ENCODE assay signal across 8 cellular contexts in the genomic region with DNA sequence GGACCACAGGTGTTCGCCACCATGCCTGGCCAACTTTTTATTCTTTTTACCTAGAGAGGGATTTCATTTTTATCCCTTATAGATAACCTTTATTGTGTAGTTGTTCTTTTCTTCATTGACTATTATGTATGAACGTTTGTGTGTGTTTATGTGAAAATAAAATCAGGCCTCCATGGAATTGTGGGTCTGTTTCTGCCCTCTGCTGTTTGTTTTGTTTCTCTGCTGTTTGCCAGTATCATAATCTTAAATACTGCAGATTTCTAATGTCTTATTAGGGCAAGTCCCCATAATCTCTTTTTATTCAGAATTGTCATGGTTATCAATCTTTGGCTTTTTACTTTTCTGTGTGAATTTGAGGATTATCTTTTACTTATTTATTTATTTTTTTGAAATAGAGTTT. TPM values are rescaled to one million over a fixed set of nuclear protein-coding genes. Genes with fewer than 3 reads are reported as not detected.
DNase-seq lines count a peak whose midpoint lies in the region; ATAC-seq, FAIRE-seq and TF ChIP-seq lines count a peak whose summit lies in the region.
"Not testable (repeated sequence)": the region's sequence is repeated elsewhere in the genome, so short reads cannot be mapped to it uniquely, and the experiment has no call there.

No MANE protein-coding gene starts in this region.

- POLR2A ChIA-PET in A673 (lab: Charles Lee; ENCODE audit: low non-redundant PET); IMR-90 (lab: Charles Lee; ENCODE audit: unreplicated experiment); OCI-LY7 (lab: Charles Lee); GM12878 (lab: Charles Lee): not testable (repeated sequence)

- H3K23ac ChIP-seq in IMR-90 (ENCODE audit: low read depth, low read length) = not testable (repeated sequence)

- FAIRE-seq in G401.6 (lab: Jason Lieb, UNC) (peak; percentile 93), frontal cortex (lab: Jason Lieb, UNC) (peak; percentile 26)
- not testable (repeated sequence) for FAIRE-seq in GM12878 (lab: Jason Lieb, UNC)

- in situ Hi-C loops in IMR-90 (cut with MboI; ENCODE audit: low sequenced_read_pairs); GM12878 (cut with MboI): not testable (repeated sequence)

- not testable (repeated sequence) for H3K14ac ChIP-seq in IMR-90 (replicated peaks; ENCODE audit: low read depth, low read length)

- H3K4me3 ChIP-seq in A673 (ENCODE audit: low read depth, low read length, poor library complexity, severe bottlenecking); IMR-90 (ENCODE audit: insufficient read depth, low read depth, low read length); OCI-LY7 (ENCODE audit: low read depth, low read length, poor library complexity, severe bottlenecking); GM12878; epithelial cell of proximal tubule (ENCODE audit: low read depth, low read length); osteoblast (ENCODE audit: insufficient read depth, low read length): not testable (repeated sequence)

- H3K56ac ChIP-seq in IMR-90 (ENCODE audit: extremely low read depth, insufficient read depth, low read length) = not testable (repeated sequence)

- H3K4ac ChIP-seq in IMR-90 (ENCODE audit: low read depth, low read length) = not testable (repeated sequence)

- not testable (repeated sequence) for H3K4me2 ChIP-seq in IMR-90 (ENCODE audit: low read depth, low read length); OCI-LY7 (ENCODE audit: low read length); GM12878 (ENCODE audit: control insufficient read depth, insufficient read depth); osteoblast (ENCODE audit: insufficient read depth, low read length)

- H2BK20ac ChIP-seq in IMR-90 (ENCODE audit: low read depth, low read length) = not testable (repeated sequence)

- H2BK5ac ChIP-seq in IMR-90 (ENCODE audit: low read depth, low read length, poor library complexity, severe bottlenecking) = not testable (repeated sequence)

- not testable (repeated sequence) for H4K5ac ChIP-seq in IMR-90 (ENCODE audit: low read depth, low read length)

- H3K9me3 ChIP-seq in A673 (ENCODE audit: low read depth, low read length, poor library complexity, severe bottlenecking); IMR-90 (ENCODE audit: control insufficient read depth, insufficient read depth, low read length); OCI-LY7 (ENCODE audit: low read length); GM12878 (replicated peaks; ENCODE audit: control insufficient read depth, insufficient read depth, low read length); osteoblast (ENCODE audit: low read depth, low read length): not testable (repeated sequence)

- ATAC-seq in IMR-90 (ENCODE audit: low read depth) = peak; percentile 53
- not testable (repeated sequence) for ATAC-seq in GM12878

- TF ChIP-seq EP300 in GM12878 (IDR thresholded peaks at IDR 0.05; ENCODE audit: borderline replicate concordance in 1 of 2, control insufficient read depth in 1 of 2, low read depth in 2 of 2, low read length in 2 of 2) = not testable (repeated sequence)

- H3K36me3 ChIP-seq in A673 (ENCODE audit: insufficient read depth, low read length, poor library complexity, severe bottlenecking); IMR-90 (ENCODE audit: control insufficient read depth, insufficient read depth, low read length); OCI-LY7 (ENCODE audit: insufficient read depth, low read length); GM12878 (ENCODE audit: control insufficient read depth in 2 of 2, insufficient read depth in 2 of 2, low read length in 1 of 2); osteoblast (ENCODE audit: insufficient read depth, low read length): not testable (repeated sequence)

- H3K27ac ChIP-seq in A673 (ENCODE audit: low read depth, low read length, poor library complexity, severe bottlenecking); IMR-90 (ENCODE audit: insufficient read depth, low read length); OCI-LY7 (ENCODE audit: low read depth, low read length, poor library complexity, severe bottlenecking); GM12878 (ENCODE audit: control insufficient read depth, insufficient read depth); osteoblast (ENCODE audit: low read depth, low read length): not testable (repeated sequence)

- H4K20me1 ChIP-seq in IMR-90 (ENCODE audit: insufficient read depth, low read length); OCI-LY7 (ENCODE audit: insufficient read depth, low read length); GM12878 (ENCODE audit: control insufficient read depth, insufficient read depth); osteoblast (ENCODE audit: insufficient read depth, low read length): not testable (repeated sequence)

- CTCF ChIA-PET in A673 (lab: Charles Lee); IMR-90 (lab: Yijun Ruan, JAX); OCI-LY7 (lab: Charles Lee; ENCODE audit: unreplicated experiment); GM12878 (lab: Yijun Ruan, JAX): not testable (repeated sequence)

- TF ChIP-seq RAD21 in IMR-90 (IDR thresholded peaks at IDR 0.05; ENCODE audit: low read length) (peak; percentile 17; the same call in 1 of the 2 replicates), GM12878 (IDR thresholded peaks at IDR 0.05; ENCODE audit: insufficient read depth, low read depth, low read length) (peak; percentile 26; the same call in 1 of the 2 replicates)

- not testable (repeated sequence) for H4K8ac ChIP-seq in IMR-90 (ENCODE audit: low read depth in 2 of 2, low read length in 2 of 2)

- H4K91ac ChIP-seq in IMR-90 (ENCODE audit: insufficient read depth, low read depth, low read length) = not testable (repeated sequence)

- not testable (repeated sequence) for DNase-seq in A673 (ENCODE audit: low spot score); IMR-90; OCI-LY7 (ENCODE audit: low spot score); GM12878 (ENCODE audit: low read depth, low spot score); epithelial cell of proximal tubule (ENCODE audit: low read depth); frontal cortex (ENCODE audit: low spot score in 2 of 2); osteoblast (ENCODE audit: insufficient read length, low spot score, missing footprints)

- H3K9me1 ChIP-seq in IMR-90 (ENCODE audit: insufficient read depth, low read length) = not testable (repeated sequence)

- H3K79me2 ChIP-seq in OCI-LY7 (ENCODE audit: insufficient read depth, low read depth, low read length); GM12878 (ENCODE audit: control insufficient read depth, insufficient read depth, low read length); osteoblast (ENCODE audit: insufficient read depth, low read length): not testable (repeated sequence)

- not testable (repeated sequence) for H3K79me1 ChIP-seq in IMR-90 (ENCODE audit: low read depth in 1 of 2, low read length in 2 of 2)

- intact Hi-C loops in A673 (cut with micrococcal nuclease; ENCODE audit: unreplicated experiment); IMR-90 (cut with micrococcal nuclease); OCI-LY7 (cut with micrococcal nuclease; ENCODE audit: unreplicated experiment); GM12878 (cut with micrococcal nuclease; ENCODE audit: unreplicated experiment): not testable (repeated sequence)

- not testable (repeated sequence) for H2BK120ac ChIP-seq in IMR-90 (ENCODE audit: low read depth, low read length)

- not testable (repeated sequence) for H3K9me2 ChIP-seq in OCI-LY7 (ENCODE audit: insufficient read depth, low read length)

- not testable (repeated sequence) for H2AFZ ChIP-seq in IMR-90 (replicated peaks; ENCODE audit: low read length, poor library complexity); OCI-LY7 (ENCODE audit: low read length); GM12878 (ENCODE audit: control insufficient read depth, low read depth, low read length); osteoblast (ENCODE audit: low read length)

- not testable (repeated sequence) for H3K4me1 ChIP-seq in A673 (ENCODE audit: insufficient read depth, low read length, poor library complexity, severe bottlenecking); IMR-90 (ENCODE audit: control insufficient read depth, insufficient read depth, low read length); OCI-LY7 (ENCODE audit: insufficient read depth, low read length, poor library complexity, severe bottlenecking); GM12878 (ENCODE audit: control insufficient read depth, insufficient read depth, low read length); osteoblast (ENCODE audit: insufficient read depth, low read length)

- not testable (repeated sequence) for H2AK5ac ChIP-seq in IMR-90 (ENCODE audit: low read depth, low read length)

- not testable (repeated sequence) for H2AK9ac ChIP-seq in IMR-90 (replicated peaks; ENCODE audit: low read depth, low read length, poor library complexity)

- TF ChIP-seq CTCF in A673 (conservative IDR thresholded peaks at IDR 0.05; ENCODE audit: low read depth, low read length) = peak; percentile 23; the same call in 1 of the 2 replicates
- TF ChIP-seq CTCF in IMR-90 (conservative IDR thresholded peaks at IDR 0.05; ENCODE audit: low read depth, low read length) = 0 out of 2 replicates have a peak, but pooled peaks have one; percentile 23
- TF ChIP-seq CTCF in OCI-LY7 (conservative IDR thresholded peaks at IDR 0.05; ENCODE audit: low read length) = peak; percentile 17; the same call in 1 of the 2 replicates
- TF ChIP-seq CTCF in GM12878 (IDR thresholded peaks at IDR 0.05 in 2 of 3, conservative IDR thresholded peaks at IDR 0.05 in 1 of 3; ENCODE audit: control insufficient read depth in 2 of 3, extremely low read depth in 1 of 3, insufficient read depth in 1 of 3, low read depth in 3 of 3, low read length in 3 of 3) = peak in 1 of 3 experiments; percentile 25; a peak in 2 of 6 replicates
- peak; percentile 9 for TF ChIP-seq CTCF in epithelial cell of proximal tubule (conservative IDR thresholded peaks at IDR 0.05; ENCODE audit: low read depth, low read length)
- peak; percentile 13 for TF ChIP-seq CTCF in osteoblast (IDR thresholded peaks at IDR 0.05; ENCODE audit: extremely low read depth, low read depth, low read length)

- no CpG with 5 or more reads among the region's 2 CpGs for WGBS in IMR-90 (ENCODE audit: extremely low coverage in 2 of 2, insufficient read length in 1 of 2), 2 experiments
- WGBS in GM12878 (ENCODE audit: insufficient coverage, insufficient replicate concordance, low lambda C conversion rate, missing lambda C conversion rate) = 50% methylated on average over 2 of the region's 2 CpGs

- SMC1A ChIA-PET in GM12878 (lab: Charles Lee; ENCODE audit: uncharacterized antibody, unreplicated experiment) = not testable (repeated sequence)

- H2BK15ac ChIP-seq in IMR-90 (ENCODE audit: low read depth, low read length) = not testable (repeated sequence)

- dilution Hi-C loops in IMR-90 (cut with HindIII; ENCODE audit: low sequenced_read_pairs, unreplicated experiment) = not testable (repeated sequence)

- H3K27me3 ChIP-seq in A673 (replicated peaks; ENCODE audit: insufficient read depth, low read depth, low read length, poor library complexity); IMR-90 (ENCODE audit: control insufficient read depth, insufficient read depth, low read length); GM12878 (replicated peaks in 1 of 2; ENCODE audit: control insufficient read depth in 2 of 2, insufficient read depth in 2 of 2, low read length in 1 of 2); osteoblast (ENCODE audit: insufficient read depth, low read length): not testable (repeated sequence)

- not testable (repeated sequence) for H3K9ac ChIP-seq in IMR-90 (ENCODE audit: low read depth, low read length); GM12878 (ENCODE audit: control insufficient read depth, insufficient read depth, low read length)

- BruUV-seq in A673 (replicated peaks; lab: Mats Ljungman, UMichigan); IMR-90 (replicated peaks; lab: Mats Ljungman, UMichigan); OCI-LY7 (replicated peaks; lab: Mats Ljungman, UMichigan); GM12878 (replicated peaks; lab: Mats Ljungman, UMichigan): not testable (repeated sequence)

- not testable (repeated sequence) for H3K18ac ChIP-seq in IMR-90 (ENCODE audit: low read depth, low read length)

- RAD21 ChIA-PET in GM12878 (lab: Charles Lee; ENCODE audit: unreplicated experiment) = not testable (repeated sequence)

- not testable (repeated sequence) for TF ChIP-seq POLR2A in IMR-90 (IDR thresholded peaks at IDR 0.05; ENCODE audit: low read depth, low read length); GM12878 (IDR thresholded peaks at IDR 0.05; ENCODE audit: low read depth, low read length)

RNA-seq across cellular contexts. Expression of a gene that starts 7.8 kb away (rescaled TPM):
- total RNA-seq in A673 (2021) (33.1 and 33.6 TPM in 2 replicates), IMR-90 (2012; rRNA removed) (29.4 and 32.5 TPM in 2 replicates), OCI-LY7 (2022) (34.2 and 36.7 TPM in 2 replicates), GM12878 (2014; rRNA removed) (21.7 and 24.0 TPM in 2 replicates), GM12878 (2014; rRNA removed; fragmentation: Illumina TruSeq; extraction: Trizol) (25.8 and 28.1 TPM in 2 replicates), GM12878 (2021) (23.7 and 26.4 TPM in 2 replicates), epithelial cell of proximal tubule (17.2 and 22.2 TPM in 2 replicates), frontal cortex (45.2 TPM), osteoblast (94.0 and 98.8 TPM in 2 replicates)
- polyA plus RNA-seq in IMR-90 (2012; rRNA removed) (18.9 and 22.6 TPM in 2 replicates), GM12878 (2011; rRNA removed) (26.7 and 39.5 TPM in 2 replicates), GM12878 (2014; fragmentation: Illumina TruSeq; extraction: Trizol) (30.3 and 37.7 TPM in 2 replicates), GM12878 (2014; fragmentation: Nextera tagmentation; extraction: Ambion mirVana) (1 to 10 TPM; 3.7 to 6.2 TPM), GM12878 (2014; rRNA removed) (17.7 and 18.9 TPM in 2 replicates), GM12878 (2016; fragmentation: Nextera tagmentation; extraction: Ambion mirVana) (10 to 100 TPM; 23.5 to 24.9 TPM)
- polyA plus RNA-seq in IMR-90 (2012; cell fraction: cytosol; rRNA removed) = 6.3 and 8.7 TPM in 2 replicates
- 14.4 and 46.9 TPM in 2 replicates for polyA plus RNA-seq in IMR-90 (2012; cell fraction: nucleus; rRNA removed; ENCODE audit: low replicate concordance)
- 17.5 and 17.6 TPM in 2 replicates for total RNA-seq in OCI-LY7 (2014; rRNA removed; shearing (Covaris generic))
- total RNA-seq in GM12878 (2013; cell fraction: nucleolus; rRNA removed) = 42.7 and 49.5 TPM in 2 replicates
- polyA plus RNA-seq in GM12878 (2011; ENCODE audit: low read depth) = 17.2 TPM
- 12.4 and 13.2 TPM in 2 replicates for polyA plus RNA-seq in GM12878 (2011; cell fraction: cytosol; rRNA removed)
- 50.5 and 60.8 TPM in 2 replicates for polyA plus RNA-seq in GM12878 (2011; cell fraction: nucleus; rRNA removed)
- 19.6 and 22.9 TPM in 2 replicates for polyA plus RNA-seq in GM12878 (2012)
- polyA minus RNA-seq in GM12878 (2011; rRNA and poly(A)+ RNA removed) = 16.5 and 23.0 TPM in 2 replicates
- 6.9 and 9.5 TPM in 2 replicates for polyA minus RNA-seq in GM12878 (2011; cell fraction: cytosol; rRNA and poly(A)+ RNA removed)
- 22.1 and 25.0 TPM in 2 replicates for polyA minus RNA-seq in GM12878 (2011; cell fraction: nucleus; rRNA and poly(A)+ RNA removed)
